ENCODE assay signal across 20 cellular contexts in the genomic region with DNA sequence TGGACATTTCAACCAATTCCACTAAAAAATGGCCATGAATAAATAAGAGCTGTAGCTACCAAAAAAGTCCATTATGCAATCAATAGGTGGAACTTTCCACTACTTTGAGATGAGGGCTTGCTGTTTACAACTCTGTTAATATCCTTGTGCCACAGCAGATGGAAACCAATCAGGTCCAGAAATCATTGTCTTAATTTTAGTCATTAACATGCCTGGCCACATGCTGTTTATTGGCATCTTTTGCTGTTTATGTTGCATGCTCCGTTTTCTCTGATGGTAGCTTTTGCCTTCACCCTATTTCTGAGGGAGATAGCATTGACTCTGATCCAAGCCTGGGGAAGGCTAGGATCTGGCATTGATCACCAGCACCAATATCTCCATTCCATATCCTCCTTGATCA.
"Had no signal": no experiment of that assay in that cellular context is flagged by ENCODE, and none has a peak within 500 bp of the region (broad histone marks: within the 10 kb centered on the region; RNA-seq: fewer than 3 reads in every experiment).

No MANE protein-coding gene starts in this region.

- FAIRE-seq: bronchial epithelial cell, frontal cortex had no signal

- DNase-seq: activated CD4-positive, alpha-beta T cell treated with anti-CD3 and anti-CD28 coated beads for 36 hours; activated CD4-positive, alpha-beta T cell treated with anti-CD3 and anti-CD28 coated beads, Interleukin-2, amount 10 ng/mL, durations not matched to agents 7 days and 5 days; activated CD4-positive, alpha-beta T cell treated with anti-CD3 and anti-CD28 coated beads, Interleukin-2, amount 50 U/mL, for 48 hours; activated CD4-positive, CD25-positive, alpha-beta regulatory T cell; activated CD4-positive, CD25-positive, alpha-beta regulatory T cell treated with anti-CD3 and anti-CD28 coated beads, Interleukin-2, amount 50 U/mL, for 72 hours; activated CD8-positive, alpha-beta memory T cell treated with anti-CD3 and anti-CD28 coated beads for 24 hours; activated CD8-positive, alpha-beta T cell treated with anti-CD3 and anti-CD28 coated beads for 36 hours; activated effector memory CD4-positive, alpha-beta T cell treated with anti-CD3 and anti-CD28 coated beads, Interleukin-2, amount 50 U/mL, for 16 hours; activated naive CD4-positive, alpha-beta T cell treated with anti-CD3 and anti-CD28 coated beads for 36 hours; activated naive CD8-positive, alpha-beta T cell treated with anti-CD3 and anti-CD28 coated beads, Interleukin-2, amount 10 ng/mL, durations not matched to agents 7 days and 5 days; activated T-cell treated with anti-CD3 and anti-CD28 coated beads, Interleukin-2, amount 50 U/mL, for 4 hours; dorsolateral prefrontal cortex; effector memory CD4-positive, alpha-beta T cell; endodermal cell; foreskin fibroblast; head of caudate nucleus; hippocampal formation; T-helper 2 cell had no signal
